Comparison of ENCODE assay signal across 21 cellular contexts in genomic region chr15:81075272-81075671, GRCh38. TPM values are rescaled to one million over a fixed set of nuclear protein-coding genes. Genes with fewer than 3 reads are reported as not detected.
DNase-seq lines count a peak whose midpoint lies in the region; ATAC-seq, FAIRE-seq and TF ChIP-seq lines count a peak whose summit lies in the region.
"Had no signal": no experiment of that assay in that cellular context is flagged by ENCODE, and none has a peak within 500 bp of the region (broad histone marks: within the 10 kb centered on the region; RNA-seq: fewer than 3 reads in every experiment).

No MANE protein-coding gene starts in this region.

- H3K27me3 ChIP-seq in DND-41 (ENCODE audit: insufficient read depth, low read length, poor library complexity), result no peaks in the 10 kb centered on the region
- H3K27me3 ChIP-seq: BLaER1 had no signal

- H3K4me1 ChIP-seq in DND-41 (ENCODE audit: insufficient read depth, low read length), result peaks cover 27% of the 10 kb centered on the region
- H3K4me1 ChIP-seq: BLaER1 had no signal

- FAIRE-seq in HTR-8/SVneo (lab: Jason Lieb, UNC), result no peak
- FAIRE-seq: GM12878 had no signal

- no peak overlapping the region for H3K27ac ChIP-seq in DND-41 (ENCODE audit: low read length)
- H3K27ac ChIP-seq: BLaER1 had no signal

- no peaks in the 10 kb centered on the region for H3K9me3 Mint-ChIP-seq in activated CD8-positive, alpha-beta memory T cell treated with anti-CD3 and anti-CD28 coated beads, Interleukin-2, amount 10 ng/mL, durations not matched to agents 7 days and 5 days (ENCODE audit: low read depth)
- peaks cover 10% of the 10 kb centered on the region for H3K9me3 Mint-ChIP-seq in activated CD4-positive, alpha-beta memory T cell treated with anti-CD3 and anti-CD28 coated beads, Interleukin-2, amount 10 ng/mL, durations not matched to agents 7 days and 5 days
- peaks cover 4% of the 10 kb centered on the region for H3K9me3 Mint-ChIP-seq in activated T-helper 17 cell treated with anti-CD3 and anti-CD28 coated beads, Interleukin-2, amount 50 U/mL, for 72 hours
- H3K9me3 Mint-ChIP-seq: HFFc6 had no signal

- ATAC-seq in activated CD8-positive, alpha-beta memory T cell treated with anti-CD3 and anti-CD28 coated beads, Interleukin-2, amount 10 ng/mL, durations not matched to agents 7 days and 5 days, result no peak
- peak; percentile 43 for ATAC-seq in DND-41 (ENCODE audit: insufficient read depth, low read depth)
- peak; percentile 71 for ATAC-seq in activated T-helper 17 cell treated with anti-CD3 and anti-CD28 coated beads, Interleukin-2, amount 50 U/mL, for 72 hours (replicated peaks)
- ATAC-seq: GM12878, HCT116 had no signal

- POLR2A ChIA-PET in activated CD4-positive, alpha-beta memory T cell treated with anti-CD3 and anti-CD28 coated beads, Interleukin-2, amount 10 ng/mL, durations not matched to agents 7 days and 5 days (lab: Charles Lee), result interaction anchor here (1.0 to 3.1 kb wide), 2 partner anchors 36 to 74 kb away, joined by 3 to 20 read pairs; partner anchors contain the start of gene TLNRD1

- CTCF ChIA-PET in activated CD8-positive, alpha-beta memory T cell treated with anti-CD3 and anti-CD28 coated beads, Interleukin-2, amount 10 ng/mL, durations not matched to agents 7 days and 5 days (lab: Charles Lee), result interaction anchor here (0.8 to 2.6 kb wide), 2 partner anchors 31 to 191 kb away, joined by 3 to 11 read pairs; no protein-coding TSS in a partner anchor
- CTCF ChIA-PET in activated CD4-positive, alpha-beta memory T cell treated with anti-CD3 and anti-CD28 coated beads, Interleukin-2, amount 10 ng/mL, durations not matched to agents 7 days and 5 days (lab: Charles Lee), result interaction anchor here (1.6 to 1.8 kb wide), 2 partner anchors 24 to 191 kb away, joined by 5 to 9 read pairs; no protein-coding TSS in a partner anchor

- H4K20me1 ChIP-seq in DND-41 (ENCODE audit: insufficient read depth, low read length), result no peaks in the 10 kb centered on the region
- H4K20me1 ChIP-seq: BLaER1 had no signal

- peak overlapping the region; percentile 67 for H3K27ac Mint-ChIP-seq in activated CD8-positive, alpha-beta memory T cell treated with anti-CD3 and anti-CD28 coated beads, Interleukin-2, amount 10 ng/mL, durations not matched to agents 7 days and 5 days
- H3K27ac Mint-ChIP-seq in activated CD4-positive, alpha-beta memory T cell treated with anti-CD3 and anti-CD28 coated beads, Interleukin-2, amount 10 ng/mL, durations not matched to agents 7 days and 5 days, result peak overlapping the region; percentile 73
- H3K27ac Mint-ChIP-seq in activated T-helper 17 cell treated with anti-CD3 and anti-CD28 coated beads, Interleukin-2, amount 50 U/mL, for 72 hours, result peak overlapping the region; percentile 59
- H3K27ac Mint-ChIP-seq: CD14-positive monocyte; CD4-positive, alpha-beta memory T cell; HFFc6 had no signal

- H3K36me3 Mint-ChIP-seq in activated CD8-positive, alpha-beta memory T cell treated with anti-CD3 and anti-CD28 coated beads, Interleukin-2, amount 10 ng/mL, durations not matched to agents 7 days and 5 days, result peaks cover 9% of the 10 kb centered on the region
- peaks cover 7% of the 10 kb centered on the region for H3K36me3 Mint-ChIP-seq in activated CD4-positive, alpha-beta memory T cell treated with anti-CD3 and anti-CD28 coated beads, Interleukin-2, amount 10 ng/mL, durations not matched to agents 7 days and 5 days (ENCODE audit: low read depth)
- H3K36me3 Mint-ChIP-seq in activated T-helper 17 cell treated with anti-CD3 and anti-CD28 coated beads, Interleukin-2, amount 50 U/mL, for 72 hours (ENCODE audit: low read depth), result no peaks in the 10 kb centered on the region
- H3K36me3 Mint-ChIP-seq: CD14-positive monocyte; CD4-positive, alpha-beta memory T cell had no signal

- H2AFZ ChIP-seq in DND-41 (ENCODE audit: low read depth, low read length), result no peak overlapping the region

- DNase-seq in activated CD8-positive, alpha-beta memory T cell treated with anti-CD3 and anti-CD28 coated beads, Interleukin-2, amount 10 ng/mL, durations not matched to agents 7 days and 5 days, result no peak
- DNase-seq in activated CD8-positive, alpha-beta memory T cell treated with anti-CD3 and anti-CD28 coated beads, Interleukin-2, amount 50 U/mL, for 48 hours, result no peak
- DNase-seq in DND-41, result no peak
- no peak for DNase-seq in activated CD4-positive, alpha-beta memory T cell treated with anti-CD3 and anti-CD28 coated beads, Interleukin-2, amount 10 ng/mL, durations not matched to agents 7 days and 5 days
- no peak for DNase-seq in stimulated activated CD8-positive, alpha-beta memory T cell treated with anti-CD3 and anti-CD28 coated beads, Interleukin-4, amount 100 ng/mL, for 48 hours
- no peak for DNase-seq in HTR-8/SVneo (ENCODE audit: insufficient read length, low spot score)
- DNase-seq in NCI-H1436 (lab: John Stamatoyannopoulos, UW), result no peak
- DNase-seq: 8988T; Calu3; CD4-positive, alpha-beta memory T cell; DMS79 treated with DMSO at 0.1 percent for 48 hours; EL; GOT3; H7; HFFc6 had no signal

- H3K4me2 ChIP-seq in DND-41 (ENCODE audit: insufficient read depth, low read length), result no peak overlapping the region
- H3K4me2 ChIP-seq: BLaER1 had no signal

- peaks cover 2% of the 10 kb centered on the region for H3K27me3 Mint-ChIP-seq in activated CD8-positive, alpha-beta memory T cell treated with anti-CD3 and anti-CD28 coated beads, Interleukin-2, amount 10 ng/mL, durations not matched to agents 7 days and 5 days
- peaks cover 3% of the 10 kb centered on the region for H3K27me3 Mint-ChIP-seq in activated CD4-positive, alpha-beta memory T cell treated with anti-CD3 and anti-CD28 coated beads, Interleukin-2, amount 10 ng/mL, durations not matched to agents 7 days and 5 days
- H3K27me3 Mint-ChIP-seq in activated T-helper 17 cell treated with anti-CD3 and anti-CD28 coated beads, Interleukin-2, amount 50 U/mL, for 72 hours, result peaks cover 8% of the 10 kb centered on the region
- H3K27me3 Mint-ChIP-seq: CD4-positive, alpha-beta memory T cell had no signal

- H3K9me3 ChIP-seq in DND-41 (ENCODE audit: insufficient read depth, low read length, severe bottlenecking), result no peaks in the 10 kb centered on the region
- H3K9me3 ChIP-seq: BLaER1 had no signal

- no peak for TF ChIP-seq CTCF in DND-41 (IDR thresholded peaks at IDR 0.05; ENCODE audit: borderline replicate concordance, extremely low read depth, low read length, poor library complexity, severe bottlenecking)

- no peaks in the 10 kb centered on the region for H3K79me2 ChIP-seq in DND-41 (ENCODE audit: insufficient read depth, low read length)

- H3K4me1 Mint-ChIP-seq in activated CD8-positive, alpha-beta memory T cell treated with anti-CD3 and anti-CD28 coated beads, Interleukin-2, amount 10 ng/mL, durations not matched to agents 7 days and 5 days, result peaks cover 26% of the 10 kb centered on the region
- peaks cover 36% of the 10 kb centered on the region for H3K4me1 Mint-ChIP-seq in activated CD4-positive, alpha-beta memory T cell treated with anti-CD3 and anti-CD28 coated beads, Interleukin-2, amount 10 ng/mL, durations not matched to agents 7 days and 5 days
- H3K4me1 Mint-ChIP-seq in activated T-helper 17 cell treated with anti-CD3 and anti-CD28 coated beads, Interleukin-2, amount 50 U/mL, for 72 hours, result no peaks in the 10 kb centered on the region
- H3K4me1 Mint-ChIP-seq: CD4-positive, alpha-beta memory T cell had no signal

- no peak overlapping the region for H3K9ac ChIP-seq in DND-41 (ENCODE audit: low read depth, low read length)
- H3K9ac ChIP-seq: BLaER1 had no signal

- H3K4me3 Mint-ChIP-seq in activated CD8-positive, alpha-beta memory T cell treated with anti-CD3 and anti-CD28 coated beads, Interleukin-2, amount 10 ng/mL, durations not matched to agents 7 days and 5 days, result no peak overlapping the region
- H3K4me3 Mint-ChIP-seq in activated CD4-positive, alpha-beta memory T cell treated with anti-CD3 and anti-CD28 coated beads, Interleukin-2, amount 10 ng/mL, durations not matched to agents 7 days and 5 days, result no peak overlapping the region
- peak overlapping the region; percentile 34 for H3K4me3 Mint-ChIP-seq in activated T-helper 17 cell treated with anti-CD3 and anti-CD28 coated beads, Interleukin-2, amount 50 U/mL, for 72 hours
- H3K4me3 Mint-ChIP-seq: CD14-positive monocyte; CD4-positive, alpha-beta memory T cell; HFFc6 had no signal

- no peaks in the 10 kb centered on the region for H3K36me3 ChIP-seq in DND-41 (ENCODE audit: insufficient read depth, low read length)
- H3K36me3 ChIP-seq: BLaER1 had no signal

- no peak overlapping the region for H3K4me3 ChIP-seq in DND-41 (ENCODE audit: low read depth in 1 of 2, low read length in 2 of 2)
- H3K4me3 ChIP-seq: BLaER1, GM12878 had no signal

RNA-seq across cellular contexts. Expression of gene CFAP161, which starts 58.8 kb away (rescaled TPM):
- total RNA-seq in activated CD8-positive, alpha-beta memory T cell treated with anti-CD3 and anti-CD28 coated beads, Interleukin-2, amount 10 ng/mL, durations not matched to agents 7 days and 5 days, result not detected
- total RNA-seq in activated CD4-positive, alpha-beta memory T cell treated with anti-CD3 and anti-CD28 coated beads, Interleukin-2, amount 10 ng/mL, durations not matched to agents 7 days and 5 days, result not detected
- under 1 TPM in 1 of 2 donors, not detected in 1; 0.15 TPM for total RNA-seq in activated T-helper 17 cell treated with anti-CD3 and anti-CD28 coated beads, Interleukin-2, amount 50 U/mL, for 72 hours
- total RNA-seq: Calu3; CD4-positive, alpha-beta memory T cell; G401 had no signal
